ENCODE assay signal across 27 cellular contexts in genomic region chr5:35709688-35710087, GRCh38.
"Had no signal": no experiment of that assay in that cellular context is flagged by ENCODE, and none has a peak within 500 bp of the region (broad histone marks: within the 10 kb centered on the region; RNA-seq: fewer than 3 reads in every experiment).

No MANE protein-coding gene starts in this region.

- H3K27me3 ChIP-seq: ascending aorta, breast epithelium, cardiac muscle cell, colonic mucosa, foreskin keratinocyte, gastrocnemius medialis, heart left ventricle had no signal

- H3K4me3 ChIP-seq: ascending aorta, breast epithelium, cardiac muscle cell, colonic mucosa, gastrocnemius medialis, heart left ventricle had no signal

- H3K27ac ChIP-seq: ascending aorta, breast epithelium, cardiac muscle cell, colonic mucosa, foreskin keratinocyte, gastrocnemius medialis, heart left ventricle had no signal

- H3K4me1 ChIP-seq: ascending aorta, breast epithelium, colonic mucosa, foreskin keratinocyte, gastrocnemius medialis, heart left ventricle had no signal

- H3K36me3 ChIP-seq: ascending aorta, breast epithelium, cardiac muscle cell, colonic mucosa, gastrocnemius medialis had no signal

- H3K9me3 ChIP-seq: ascending aorta, breast epithelium, colonic mucosa, gastrocnemius medialis, heart left ventricle had no signal

- DNase-seq: activated CD4-positive, alpha-beta memory T cell treated with anti-CD3 and anti-CD28 coated beads, Interleukin-2, amount 10 ng/mL, durations not matched to agents 7 days and 5 days; activated CD4-positive, alpha-beta T cell treated with anti-CD3 and anti-CD28 coated beads for 36 hours; activated CD4-positive, alpha-beta T cell treated with anti-CD3 and anti-CD28 coated beads, Interleukin-2, amount 10 ng/mL, durations not matched to agents 7 days and 5 days; activated CD4-positive, alpha-beta T cell treated with anti-CD3 and anti-CD28 coated beads, Interleukin-2, amount 50 U/mL, for 4 hours; activated CD4-positive, CD25-positive, alpha-beta regulatory T cell; activated CD4-positive, CD25-positive, alpha-beta regulatory T cell treated with anti-CD3 and anti-CD28 coated beads, Interleukin-2, amount 50 U/mL, for 72 hours; activated CD8-positive, alpha-beta memory T cell treated with anti-CD3 and anti-CD28 coated beads, Interleukin-2, amount 50 U/mL, for 48 hours; activated gamma-delta T cell; activated naive CD4-positive, alpha-beta T cell; activated naive CD4-positive, alpha-beta T cell treated with anti-CD3 and anti-CD28 coated beads, Interleukin-2, amount 10 ng/mL, durations not matched to agents 7 days and 5 days; activated naive CD8-positive, alpha-beta T cell treated with anti-CD3 and anti-CD28 coated beads, Interleukin-2, amount 10 ng/mL, durations not matched to agents 7 days and 5 days; activated T-cell treated with anti-CD3 and anti-CD28 coated beads for 4 hours; activated T-cell treated with anti-CD3 and anti-CD28 coated beads, Interleukin-2, amount 50 U/mL, for 24 hours; activated T-cell treated with anti-CD3 and anti-CD28 coated beads, Interleukin-2, amount 50 U/mL, for 72 hours; central memory CD4-positive, alpha-beta T cell; cerebellar nuclear complex; colonic mucosa; effector CD8-positive, alpha-beta T cell; foreskin keratinocyte; gastrocnemius medialis; glutamatergic neuron; heart left ventricle had no signal

- ATAC-seq: activated CD4-positive, alpha-beta T cell treated with anti-CD3 and anti-CD28 coated beads for 36 hours; activated naive CD4-positive, alpha-beta T cell treated with anti-CD3 and anti-CD28 coated beads, Interleukin-2, amount 50 U/mL, for 72 hours; activated T-cell treated with anti-CD3 and anti-CD28 coated beads, Interleukin-2, amount 50 U/mL, for 72 hours; esophagus mucosa; foreskin keratinocyte; gastrocnemius medialis; heart left ventricle had no signal
